Comparison of ENCODE assay signal across 22 cellular contexts in the genomic region with DNA sequence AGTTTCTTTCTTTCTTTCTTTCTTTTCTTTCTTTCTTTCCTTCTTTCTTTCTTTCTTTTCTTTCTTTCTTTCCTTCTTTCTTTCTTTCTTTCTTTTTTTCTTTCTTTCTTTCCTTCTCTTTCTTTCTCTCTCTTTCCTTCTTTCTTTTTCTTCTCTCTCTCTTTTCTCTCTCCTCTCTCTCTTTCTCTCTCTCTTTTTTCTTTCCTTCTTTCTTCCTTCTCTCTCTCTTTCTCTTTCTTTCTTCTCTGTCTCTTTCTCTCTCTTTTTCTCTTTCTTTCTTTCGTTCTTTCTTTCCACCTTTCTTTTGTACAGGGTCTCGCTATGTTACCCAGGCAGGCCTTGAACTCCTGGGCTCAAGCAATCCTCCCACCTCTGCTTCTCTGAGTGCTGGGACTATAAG. TPM values are rescaled to one million over a fixed set of nuclear protein-coding genes. Genes with fewer than 3 reads are reported as not detected.
"Had no signal": no experiment of that assay in that cellular context is flagged by ENCODE, and none has a peak within 500 bp of the region (broad histone marks: within the 10 kb centered on the region; RNA-seq: fewer than 3 reads in every experiment).

No MANE protein-coding gene starts in this region.

RNA-seq across cellular contexts. Expression of gene CLEC19A, which starts 35.7 kb away (rescaled TPM):
- total RNA-seq: hepatocyte; kidney; kidney epithelial cell; left cardiac atrium; left colon; left lobe of liver; left ventricle myocardium inferior; left ventricle myocardium superior; liver; lower leg skin; lower lobe of right lung; lung; lung microvascular endothelial cell; mesenteric fat pad; mesothelial cell of epicardium; mononuclear cell; mucosa of descending colon; myocyte; naive thymus-derived CD4-positive, alpha-beta T cell had no signal
- polyA plus RNA-seq: hepatocyte; immature natural killer cell; keratinocyte; liver; mammary epithelial cell; naive thymus-derived CD4-positive, alpha-beta T cell had no signal
